Comparison of ENCODE assay signal across 8 cellular contexts in genomic region chr22:36327922-36328551, GRCh38. TPM values are rescaled to one million over a fixed set of nuclear protein-coding genes. Genes with fewer than 3 reads are reported as not detected.
DNase-seq lines count a peak whose midpoint lies in the region; ATAC-seq, FAIRE-seq and TF ChIP-seq lines count a peak whose summit lies in the region.

No MANE protein-coding gene starts in this region.

- WGBS in HUES64 = 93% methylated on average over 13 of the region's 13 CpGs
- WGBS in small intestine, 3 donors = 62 to 66% (median 63%) methylated on average over 13 of the region's 13 CpGs

- H3K4me3 ChIP-seq in HUES64 (ENCODE audit: low read length) (no peak overlapping the region), small intestine (ENCODE audit: low read depth in 1 of 2, low read length in 2 of 2) (no peak overlapping the region), WERI-Rb-1 (ENCODE audit: low read depth, low read length) (no peak overlapping the region)

- peaks cover 58% of the 10 kb centered on the region for H3K4me1 Mint-ChIP-seq in activated T-helper 2 cell treated with anti-CD3 and anti-CD28 coated beads, Interferon-gamma antibody, Interleukin-2, Interleukin-4, amounts not matched to agents 10 μg/mL and 5 μg/mL and 100 μg/mL, durations not matched to agents 14 hours and 24 hours and 36 hours (ENCODE audit: low read depth)

- DNase-seq in activated T-helper 2 cell treated with anti-CD3 and anti-CD28 coated beads, Interferon-gamma antibody, Interleukin-2, Interleukin-4, amounts not matched to agents 10 μg/mL and 5 μg/mL and 100 μg/mL, durations not matched to agents 14 hours and 24 hours and 36 hours (ENCODE audit: low spot score) = no peak
- DNase-seq in left ventricle myocardium superior = peak; percentile 74
- peak; percentile 26 for DNase-seq in small intestine
- DNase-seq in SKM-1 (lab: John Stamatoyannopoulos, UW; ENCODE audit: unreplicated experiment) = no peak
- DNase-seq in WERI-Rb-1 = no peak

- intact Hi-C loops in activated T-helper 2 cell treated with anti-CD3 and anti-CD28 coated beads, Interferon-gamma antibody, Interleukin-2, Interleukin-4, amounts not matched to agents 10 μg/mL and 5 μg/mL and 100 μg/mL, durations not matched to agents 14 hours and 24 hours and 36 hours (cut with micrococcal nuclease) = no loop called here
- intact Hi-C loops in left ventricle myocardium superior (cut with micrococcal nuclease) = no loop called here

- H3K4me3 Mint-ChIP-seq in activated T-helper 2 cell treated with anti-CD3 and anti-CD28 coated beads, Interferon-gamma antibody, Interleukin-2, Interleukin-4, amounts not matched to agents 10 μg/mL and 5 μg/mL and 100 μg/mL, durations not matched to agents 14 hours and 24 hours and 36 hours (ENCODE audit: low read depth) = peak overlapping the region; percentile 90

- no peaks in the 10 kb centered on the region for H3K27me3 Mint-ChIP-seq in activated T-helper 2 cell treated with anti-CD3 and anti-CD28 coated beads, Interferon-gamma antibody, Interleukin-2, Interleukin-4, amounts not matched to agents 10 μg/mL and 5 μg/mL and 100 μg/mL, durations not matched to agents 14 hours and 24 hours and 36 hours (ENCODE audit: low read depth)

- peak; percentile 47 for ATAC-seq in left ventricle myocardium superior
- ATAC-seq in GM21619 (IDR thresholded peaks at IDR 0.05; ENCODE audit: unreplicated experiment) = no peak
- no peak for ATAC-seq in HG03097 (IDR thresholded peaks at IDR 0.05; ENCODE audit: low FRiP score, unreplicated experiment)

- H3K27ac Mint-ChIP-seq in activated T-helper 2 cell treated with anti-CD3 and anti-CD28 coated beads, Interferon-gamma antibody, Interleukin-2, Interleukin-4, amounts not matched to agents 10 μg/mL and 5 μg/mL and 100 μg/mL, durations not matched to agents 14 hours and 24 hours and 36 hours = peak overlapping the region; percentile 99

- H3K27me3 ChIP-seq in HUES64 (ENCODE audit: insufficient read depth, low read length) = no peaks in the 10 kb centered on the region
- no peaks in the 10 kb centered on the region for H3K27me3 ChIP-seq in small intestine (ENCODE audit: control insufficient read depth in 2 of 2, insufficient read depth in 2 of 2, low read length in 2 of 2)
- no peaks in the 10 kb centered on the region for H3K27me3 ChIP-seq in WERI-Rb-1 (ENCODE audit: insufficient read depth, low read depth, severe bottlenecking)

- TF ChIP-seq CTCF in WERI-Rb-1 (IDR thresholded peaks at IDR 0.05; ENCODE audit: low read depth, low read length) = no peak

- H3K9me3 ChIP-seq in HUES64 (ENCODE audit: insufficient read depth, low read depth, low read length) (no peaks in the 10 kb centered on the region), small intestine (ENCODE audit: control insufficient read depth, low read depth) (no peaks in the 10 kb centered on the region), WERI-Rb-1 (ENCODE audit: severe bottlenecking) (no peaks in the 10 kb centered on the region)

- H3K9me3 Mint-ChIP-seq in activated T-helper 2 cell treated with anti-CD3 and anti-CD28 coated beads, Interferon-gamma antibody, Interleukin-2, Interleukin-4, amounts not matched to agents 10 μg/mL and 5 μg/mL and 100 μg/mL, durations not matched to agents 14 hours and 24 hours and 36 hours = no peaks in the 10 kb centered on the region

- H3K9ac ChIP-seq in HUES64 (ENCODE audit: low read depth, low read length) = peak overlapping the region; percentile 82

- H3K36me3 ChIP-seq in HUES64 (ENCODE audit: insufficient read depth, low read length) (peaks cover 77% of the 10 kb centered on the region), small intestine (ENCODE audit: control insufficient read depth in 2 of 2, insufficient read depth in 2 of 2, low read length in 2 of 2) (peaks cover 0 to 15% of the 10 kb centered on the region in 2 donors), WERI-Rb-1 (peaks cover 66% of the 10 kb centered on the region)

- H3K27ac ChIP-seq in HUES64 (ENCODE audit: low read depth, low read length) = peak overlapping the region; percentile 94
- H3K27ac ChIP-seq in small intestine (ENCODE audit: low read depth in 1 of 2, low read length in 1 of 2) = peak overlapping the region in 1 of 2 donors; percentile 90
- H3K27ac ChIP-seq in WERI-Rb-1 = no peak overlapping the region

- H3K4me1 ChIP-seq in HUES64 (ENCODE audit: insufficient read depth, low read length) (peaks cover 46% of the 10 kb centered on the region), small intestine (ENCODE audit: control insufficient read depth in 2 of 2, insufficient read depth in 1 of 2, low read depth in 1 of 2, low read length in 1 of 2) (peaks cover 2 to 3% of the 10 kb centered on the region in 2 donors)

- peaks cover 92% of the 10 kb centered on the region for H3K36me3 Mint-ChIP-seq in activated T-helper 2 cell treated with anti-CD3 and anti-CD28 coated beads, Interferon-gamma antibody, Interleukin-2, Interleukin-4, amounts not matched to agents 10 μg/mL and 5 μg/mL and 100 μg/mL, durations not matched to agents 14 hours and 24 hours and 36 hours (ENCODE audit: low read depth)

- FAIRE-seq in small intestine (lab: Jason Lieb, UNC) = no peak

RNA-seq across cellular contexts. Expression of gene MYH9, which starts 59.7 kb away (rescaled TPM):
- polyA plus RNA-seq in HUES64 (2013, experiment 1 of 2) = 117 TPM
- polyA plus RNA-seq in HUES64 (2013, experiment 2 of 2) = 121 TPM
- 619 and 645 TPM in 2 replicates for total RNA-seq in activated T-helper 2 cell treated with anti-CD3 and anti-CD28 coated beads, Interferon-gamma antibody, Interleukin-2, Interleukin-4, amounts not matched to agents 10 μg/mL and 5 μg/mL and 100 μg/mL, durations not matched to agents 14 hours and 24 hours and 36 hours
- 161 TPM for total RNA-seq in left ventricle myocardium superior
- polyA plus RNA-seq in small intestine = 100 to 1,000 TPM in 2 of 3 donors, 10 to 100 TPM in 1; 95.4 to 156 (median 130) TPM

Comparison
In these comparisons a context has a peak if more than half of its experiments do, and no peak if none do; other contexts are left out.
1. DNase-seq: peak in left ventricle myocardium superior (single experiment) and small intestine (single experiment); none in activated T-helper 2 cell treated with anti-CD3 and anti-CD28 coated beads, Interferon-gamma antibody, Interleukin-2, Interleukin-4, amounts not matched to agents 10 μg/mL and 5 μg/mL and 100 μg/mL, durations not matched to agents 14 hours and 24 hours and 36 hours (single experiment), SKM-1 (single experiment) and WERI-Rb-1 (single experiment).